ENCODE assay signal across 8 cellular contexts in the genomic region with DNA sequence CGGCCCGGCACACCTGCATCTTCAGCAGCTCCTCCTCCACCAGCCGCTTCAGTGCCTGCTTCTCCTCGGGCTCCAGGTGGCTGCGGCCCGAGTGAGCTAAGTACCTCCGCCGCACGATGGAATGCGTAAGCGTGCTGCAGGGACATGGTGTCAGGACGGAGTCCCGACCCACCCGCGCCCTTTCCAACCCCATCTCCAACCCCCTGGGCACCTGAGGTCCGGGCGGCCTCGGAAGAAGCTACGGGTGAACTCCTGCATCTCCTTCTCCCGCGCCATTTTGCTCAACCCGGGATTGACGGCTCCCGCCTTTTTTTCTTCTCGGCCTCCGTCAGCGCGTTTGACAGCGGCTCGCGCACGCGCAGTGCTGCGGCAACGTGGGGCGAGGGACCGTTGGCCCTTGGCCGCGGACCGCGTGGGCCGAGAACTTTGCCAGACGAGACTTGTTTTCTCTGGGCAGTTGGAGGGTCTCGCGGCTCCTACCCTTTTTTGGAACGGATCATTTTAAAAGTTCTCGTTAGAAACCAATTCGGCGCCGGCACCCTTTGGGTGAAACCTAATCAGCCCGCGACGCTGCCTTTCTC. TPM values are rescaled to one million over a fixed set of nuclear protein-coding genes. Genes with fewer than 3 reads are reported as not detected.
A peak's percentile ranks its signal among the peaks of the same experiment; 100 is the strongest.
DNase-seq lines count a peak whose midpoint lies in the region; ATAC-seq, FAIRE-seq and TF ChIP-seq lines count a peak whose summit lies in the region.

A gene with protein sequence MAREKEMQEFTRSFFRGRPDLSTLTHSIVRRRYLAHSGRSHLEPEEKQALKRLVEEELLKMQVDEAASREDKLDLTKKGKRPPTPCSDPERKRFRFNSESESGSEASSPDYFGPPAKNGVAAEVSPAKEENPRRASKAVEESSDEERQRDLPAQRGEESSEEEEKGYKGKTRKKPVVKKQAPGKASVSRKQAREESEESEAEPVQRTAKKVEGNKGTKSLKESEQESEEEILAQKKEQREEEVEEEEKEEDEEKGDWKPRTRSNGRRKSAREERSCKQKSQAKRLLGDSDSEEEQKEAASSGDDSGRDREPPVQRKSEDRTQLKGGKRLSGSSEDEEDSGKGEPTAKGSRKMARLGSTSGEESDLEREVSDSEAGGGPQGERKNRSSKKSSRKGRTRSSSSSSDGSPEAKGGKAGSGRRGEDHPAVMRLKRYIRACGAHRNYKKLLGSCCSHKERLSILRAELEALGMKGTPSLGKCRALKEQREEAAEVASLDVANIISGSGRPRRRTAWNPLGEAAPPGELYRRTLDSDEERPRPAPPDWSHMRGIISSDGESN (minus strand): TSS at position 288 of the 581 bp plus-strand sequence. CDS start 12 bp downstream, at position 276.

- no peaks in the 10 kb centered on the region for H3K27me3 Mint-ChIP-seq in effector memory CD8-positive, alpha-beta T cell

- peak within 1 kb of the TSS; percentile 96 to 99 for H3K4me3 Mint-ChIP-seq in effector memory CD8-positive, alpha-beta T cell

- ATAC-seq in effector memory CD8-positive, alpha-beta T cell (replicated peaks) = peak; percentile 65

- FAIRE-seq in HTR-8/SVneo (lab: Jason Lieb, UNC) = no peak

- peak within 1 kb of the TSS; percentile 96 to 98 for H3K27ac Mint-ChIP-seq in effector memory CD8-positive, alpha-beta T cell

- TF ChIP-seq CTCF in GM20000 (IDR thresholded peaks at IDR 0.05; ENCODE audit: extremely low read depth, missing control alignments) = no peak

- H3K4me1 Mint-ChIP-seq in effector memory CD8-positive, alpha-beta T cell (ENCODE audit: low read depth in 2 of 2) = peaks cover 25 to 28% of the 10 kb centered on the region in 2 donors

- peak; percentile 94 for DNase-seq in COLO829 (ENCODE audit: low spot score)
- peak; percentile 94 for DNase-seq in GM20000 (ENCODE audit: low spot score)
- DNase-seq in HTR-8/SVneo (ENCODE audit: insufficient read length, low spot score) = peak; percentile 89
- peak; percentile 87 for DNase-seq in NOMO-1 treated with DMSO at 0.1 percent for 48 hours (lab: John Stamatoyannopoulos, UW; ENCODE audit: unreplicated experiment)
- DNase-seq in activated CD8-positive, alpha-beta memory T cell treated with anti-CD3 and anti-CD28 coated beads for 48 hours (ENCODE audit: low read depth in 2 of 3, low spot score in 2 of 3) = peak; percentile 66 to 83 (median 70)
- peak; percentile 81 to 83 (median 82) for DNase-seq in effector memory CD8-positive, alpha-beta T cell
- DNase-seq in mesenteric fat pad (ENCODE audit: low spot score) = peak; percentile 96
- peak; percentile 84 for DNase-seq in stimulated activated CD8-positive, alpha-beta memory T cell treated with anti-CD3 and anti-CD28 coated beads, Interleukin-15, amount 100 ng/mL, for 24 hours (ENCODE audit: low read depth)

- peaks cover 34% of the 10 kb centered on the region for H3K36me3 Mint-ChIP-seq in effector memory CD8-positive, alpha-beta T cell (ENCODE audit: insufficient read depth)

- no peaks in the 10 kb centered on the region for H3K9me3 Mint-ChIP-seq in effector memory CD8-positive, alpha-beta T cell

RNA-seq across cellular contexts. Expression of the gene that starts here (rescaled TPM):
- 11.0 TPM for total RNA-seq in mesenteric fat pad

Comparison
In these comparisons a context has a peak if more than half of its experiments do, and no peak if none do; other contexts are left out.
1. Peak in every context shown above with its lines: DNase-seq and ATAC-seq.